In the genomic region with DNA sequence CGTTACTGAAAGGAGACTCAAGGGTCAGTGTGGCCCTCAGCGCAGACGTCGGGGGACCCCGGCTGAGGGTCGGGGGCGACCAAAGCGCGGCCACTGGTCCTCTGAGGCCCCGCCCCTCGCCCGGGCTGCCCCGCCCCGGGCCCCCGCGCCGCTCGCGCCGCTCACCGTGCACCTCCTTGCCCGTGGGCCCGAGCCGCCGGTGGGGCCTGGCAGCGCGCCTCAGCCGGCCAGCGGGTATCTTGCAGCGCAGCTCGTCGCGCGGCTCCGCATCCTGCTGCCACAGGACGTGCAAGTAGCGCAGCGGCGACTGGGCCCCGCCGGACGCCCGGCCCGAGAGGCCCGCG, we compare ENCODE assay signal across 8 cellular contexts. TPM values are rescaled to one million over a fixed set of nuclear protein-coding genes. Genes with fewer than 3 reads are reported as not detected.
DNase-seq lines count a peak whose midpoint lies in the region; ATAC-seq and TF ChIP-seq lines count a peak whose summit lies in the region.

No MANE protein-coding gene starts in this region.

- H3K4me1 Mint-ChIP-seq in Calu3 (ENCODE audit: low read depth, unreplicated experiment): peaks cover 23% of the 10 kb centered on the region
- peaks cover 31% of the 10 kb centered on the region for H3K4me1 Mint-ChIP-seq in activated CD8-positive, alpha-beta T cell treated with anti-CD3 and anti-CD28 coated beads, Interleukin-2, amount 10 ng/mL, durations not matched to agents 7 days and 5 days (ENCODE audit: low read depth)

- H2AFZ ChIP-seq in fibroblast of lung (ENCODE audit: low read length): peak overlapping the region; percentile 3

- peaks cover 38% of the 10 kb centered on the region for H3K36me3 Mint-ChIP-seq in Calu3 (ENCODE audit: insufficient read depth, unreplicated experiment)
- H3K36me3 Mint-ChIP-seq in activated CD8-positive, alpha-beta T cell treated with anti-CD3 and anti-CD28 coated beads, Interleukin-2, amount 10 ng/mL, durations not matched to agents 7 days and 5 days (ENCODE audit: low read depth): peaks cover 33% of the 10 kb centered on the region

- H3K79me2 ChIP-seq in fibroblast of lung (ENCODE audit: control insufficient read depth, insufficient read depth, low read length): peaks cover 24% of the 10 kb centered on the region

- TF ChIP-seq POLR2A in vagina (IDR thresholded peaks at IDR 0.05): no peak

- BruUV-seq in Calu3 (replicated peaks; lab: Mats Ljungman, UMichigan): no TSS peak

- peak overlapping the region; percentile 76 for H3K4me3 Mint-ChIP-seq in Calu3 (ENCODE audit: low read depth, unreplicated experiment)
- peak overlapping the region; percentile 84 for H3K4me3 Mint-ChIP-seq in activated CD8-positive, alpha-beta T cell treated with anti-CD3 and anti-CD28 coated beads, Interleukin-2, amount 10 ng/mL, durations not matched to agents 7 days and 5 days

- H4K20me1 ChIP-seq in fibroblast of lung (ENCODE audit: control insufficient read depth, extremely low read depth, insufficient read depth, low read length): no peaks in the 10 kb centered on the region

- H3K9me3 Mint-ChIP-seq in Calu3 (ENCODE audit: low read depth, unreplicated experiment): no peaks in the 10 kb centered on the region
- peaks cover 2% of the 10 kb centered on the region for H3K9me3 Mint-ChIP-seq in activated CD8-positive, alpha-beta T cell treated with anti-CD3 and anti-CD28 coated beads, Interleukin-2, amount 10 ng/mL, durations not matched to agents 7 days and 5 days (ENCODE audit: insufficient read depth)

- H3K36me3 ChIP-seq in fibroblast of lung (ENCODE audit: control insufficient read depth, insufficient read depth, low read length): peaks cover 6% of the 10 kb centered on the region
- peaks cover 0 to 10% of the 10 kb centered on the region in 2 donors for H3K36me3 ChIP-seq in vagina

- TF ChIP-seq CTCF in Calu3 (IDR thresholded peaks at IDR 0.05; ENCODE audit: unreplicated experiment): no peak
- TF ChIP-seq CTCF in fibroblast of lung (conservative IDR thresholded peaks at IDR 0.05 in 1 of 2, IDR thresholded peaks at IDR 0.05 in 1 of 2; ENCODE audit: low read depth in 1 of 2, low read length in 2 of 2): no peak
- TF ChIP-seq CTCF in omental fat pad (IDR thresholded peaks at IDR 0.05): no peak
- no peak for TF ChIP-seq CTCF in vagina (IDR thresholded peaks at IDR 0.05)

- H3K4me3 ChIP-seq in fibroblast of lung (replicated peaks in 1 of 4; ENCODE audit: control extremely low read depth in 1 of 4, insufficient read depth in 1 of 4, low read depth in 3 of 4, low read length in 4 of 4) (peak overlapping the region; percentile 48 to 93 (median 58)), vagina (peak overlapping the region; percentile 73 to 84)

- POLR2A ChIA-PET in activated CD8-positive, alpha-beta T cell treated with anti-CD3 and anti-CD28 coated beads, Interleukin-2, amount 10 ng/mL, durations not matched to agents 7 days and 5 days (lab: Charles Lee): interaction anchor here (0.6 to 2.0 kb wide), 10 partner anchors 9 to 823 kb away, joined by 3 to 7 read pairs (median 4); partner anchors contain the start of gene GCAT

- CTCF ChIA-PET in Calu3 (lab: Charles Lee): interaction anchor here (0.5 to 1.2 kb wide), 10 partner anchors 18 to 1333 kb away, joined by 3 to 20 read pairs (median 4); partner anchors contain the start of genes GCAT and TOMM22
- CTCF ChIA-PET in activated CD8-positive, alpha-beta T cell treated with anti-CD3 and anti-CD28 coated beads, Interleukin-2, amount 10 ng/mL, durations not matched to agents 7 days and 5 days (lab: Charles Lee): interaction anchor here (0.6 to 4.1 kb wide), 11 partner anchors 8 to 236 kb away, joined by 3 to 29 read pairs (median 4); partner anchors contain the start of genes GCAT and GGA1

- H3K9me3 ChIP-seq in fibroblast of lung (ENCODE audit: control insufficient read depth, insufficient read depth, low read depth, low read length) (no peaks in the 10 kb centered on the region), vagina (no peaks in the 10 kb centered on the region)

- peak overlapping the region; percentile 56 for H3K9ac ChIP-seq in fibroblast of lung (ENCODE audit: insufficient read depth, low read length)

- peak overlapping the region; percentile 66 for H3K4me2 ChIP-seq in fibroblast of lung (ENCODE audit: extremely low read depth, insufficient read depth, low read length)

- H3K27me3 ChIP-seq in fibroblast of lung (ENCODE audit: control insufficient read depth, insufficient read depth, low read length) (no peaks in the 10 kb centered on the region), vagina (no peaks in the 10 kb centered on the region)

- H3K27ac Mint-ChIP-seq in Calu3 (ENCODE audit: unreplicated experiment): peak overlapping the region; percentile 79
- H3K27ac Mint-ChIP-seq in activated CD8-positive, alpha-beta T cell treated with anti-CD3 and anti-CD28 coated beads, Interleukin-2, amount 10 ng/mL, durations not matched to agents 7 days and 5 days: peak overlapping the region; percentile 87

- peak; percentile 42 for ATAC-seq in GM21381 (IDR thresholded peaks at IDR 0.05; ENCODE audit: unreplicated experiment)
- ATAC-seq in HG03571 (IDR thresholded peaks at IDR 0.05; ENCODE audit: unreplicated experiment): peak; percentile 41
- ATAC-seq in activated CD8-positive, alpha-beta T cell treated with anti-CD3 and anti-CD28 coated beads, Interleukin-2, amount 10 ng/mL, durations not matched to agents 7 days and 5 days: peak; percentile 52
- ATAC-seq in omental fat pad (ENCODE audit: low FRiP score): peak; percentile 78

- intact Hi-C loops in Calu3 (cut with micrococcal nuclease; ENCODE audit: unreplicated experiment): no loop called here
- intact Hi-C loops in vagina (cut with DNase I): no loop called here

- peaks cover 3% of the 10 kb centered on the region for H3K4me1 ChIP-seq in fibroblast of lung (ENCODE audit: control insufficient read depth, extremely low read depth, insufficient read depth, low read length)
- H3K4me1 ChIP-seq in vagina: peaks cover 29% of the 10 kb centered on the region

- H3K27me3 Mint-ChIP-seq in Calu3 (ENCODE audit: unreplicated experiment): no peaks in the 10 kb centered on the region
- no peaks in the 10 kb centered on the region for H3K27me3 Mint-ChIP-seq in activated CD8-positive, alpha-beta T cell treated with anti-CD3 and anti-CD28 coated beads, Interleukin-2, amount 10 ng/mL, durations not matched to agents 7 days and 5 days (ENCODE audit: low read depth)

- DNase-seq in Calu3 (peak; percentile 61), fibroblast of lung (ENCODE audit: low read depth in 2 of 2) (peak in 1 of 2 donors; percentile 21), omental fat pad (ENCODE audit: low spot score) (no peak), vagina (ENCODE audit: extremely low spot score in 2 of 2) (no peak), retina (no peak)
- peak; percentile 62 for DNase-seq in activated CD8-positive, alpha-beta T cell treated with anti-CD3 and anti-CD28 coated beads, Interleukin-2, amount 10 ng/mL, durations not matched to agents 7 days and 5 days

- H3K27ac ChIP-seq in fibroblast of lung (ENCODE audit: insufficient read depth, low read length) (peak overlapping the region; percentile 79), vagina (peak overlapping the region; percentile 75)

RNA-seq across cellular contexts. Expression of gene ANKRD54, which starts 0.4 kb away (rescaled TPM):
- total RNA-seq in Calu3 (2022) (23.9 and 27.1 TPM in 2 replicates), fibroblast of lung (12.1 and 16.2 TPM in 2 replicates), omental fat pad (10 to 100 TPM; 21.7 to 43.6 (median 28.6) TPM), vagina (56.7 TPM)
- 10 to 100 TPM; 28.6 to 29.9 TPM for total RNA-seq in activated CD8-positive, alpha-beta T cell treated with anti-CD3 and anti-CD28 coated beads, Interleukin-2, amount 10 ng/mL, durations not matched to agents 7 days and 5 days
- polyA plus RNA-seq in fibroblast of lung: 13.2 and 13.9 TPM in 2 replicates
- 16.3 and 16.5 TPM in 2 replicates for polyA plus RNA-seq in fibroblast of lung (2012)
- polyA minus RNA-seq in fibroblast of lung (ENCODE audit: low replicate concordance): 30.9 and 42.2 TPM in 2 replicates

RNA-seq across cellular contexts. Expression of gene EIF3L, which starts 5.5 kb away (rescaled TPM):
- total RNA-seq in Calu3 (2022): 287 and 402 TPM in 2 replicates
- 100 to 1,000 TPM; 391 to 410 TPM for total RNA-seq in activated CD8-positive, alpha-beta T cell treated with anti-CD3 and anti-CD28 coated beads, Interleukin-2, amount 10 ng/mL, durations not matched to agents 7 days and 5 days
- 288 and 404 TPM in 2 replicates for total RNA-seq in fibroblast of lung
- 509 and 515 TPM in 2 replicates for polyA plus RNA-seq in fibroblast of lung
- polyA plus RNA-seq in fibroblast of lung (2012): 606 and 625 TPM in 2 replicates
- 359 and 395 TPM in 2 replicates for polyA minus RNA-seq in fibroblast of lung (ENCODE audit: low replicate concordance)
- 100 to 1,000 TPM; 303 to 410 (median 328) TPM for total RNA-seq in omental fat pad
- 338 TPM for total RNA-seq in vagina

RNA-seq across cellular contexts. Expression of gene GALR3, which starts 20.5 kb away (rescaled TPM):
- total RNA-seq in Calu3 (2022) (0.31 TPM in 1 of 2 replicates, not detected in the other), fibroblast of lung (not detected in 2 replicates), omental fat pad (not detected), vagina (not detected)
- under 1 TPM in 1 of 2 experiments, not detected in 1; 0.24 TPM for total RNA-seq in activated CD8-positive, alpha-beta T cell treated with anti-CD3 and anti-CD28 coated beads, Interleukin-2, amount 10 ng/mL, durations not matched to agents 7 days and 5 days
- polyA plus RNA-seq in fibroblast of lung: not detected in 2 replicates
- not detected in 2 replicates for polyA plus RNA-seq in fibroblast of lung (2012)
- polyA minus RNA-seq in fibroblast of lung (ENCODE audit: low replicate concordance): not detected in 2 replicates

RNA-seq across cellular contexts. Expression of gene GCAT, which starts 36.0 kb away (rescaled TPM):
- total RNA-seq in Calu3 (2022) (22.7 and 29.9 TPM in 2 replicates), fibroblast of lung (7.7 and 11.9 TPM in 2 replicates), omental fat pad (10 to 100 TPM in 1 of 4 donors, 1 to 10 TPM in 3; 6.5 to 12.0 (median 8.9) TPM), vagina (7.6 TPM)
- 10 to 100 TPM; 14.3 to 18.3 TPM for total RNA-seq in activated CD8-positive, alpha-beta T cell treated with anti-CD3 and anti-CD28 coated beads, Interleukin-2, amount 10 ng/mL, durations not matched to agents 7 days and 5 days
- polyA plus RNA-seq in fibroblast of lung: 6.6 and 11.0 TPM in 2 replicates
- polyA plus RNA-seq in fibroblast of lung (2012): 14.0 and 25.6 TPM in 2 replicates
- polyA minus RNA-seq in fibroblast of lung (ENCODE audit: low replicate concordance): 14.6 and 20.8 TPM in 2 replicates

Comparison
In these comparisons a context has a peak if more than half of its experiments do, and no peak if none do; other contexts are left out.
1. DNase-seq: peak in Calu3 (single experiment) and activated CD8-positive, alpha-beta T cell treated with anti-CD3 and anti-CD28 coated beads, Interleukin-2, amount 10 ng/mL, durations not matched to agents 7 days and 5 days (single experiment); none in omental fat pad (single experiment), vagina (0 of 2) and retina (single experiment).
2. Peak in every context shown above with its lines, with median percentiles within 50 percentile points of each other: ATAC-seq.